Comparison of ENCODE assay signal across 8 cellular contexts in the genomic region with DNA sequence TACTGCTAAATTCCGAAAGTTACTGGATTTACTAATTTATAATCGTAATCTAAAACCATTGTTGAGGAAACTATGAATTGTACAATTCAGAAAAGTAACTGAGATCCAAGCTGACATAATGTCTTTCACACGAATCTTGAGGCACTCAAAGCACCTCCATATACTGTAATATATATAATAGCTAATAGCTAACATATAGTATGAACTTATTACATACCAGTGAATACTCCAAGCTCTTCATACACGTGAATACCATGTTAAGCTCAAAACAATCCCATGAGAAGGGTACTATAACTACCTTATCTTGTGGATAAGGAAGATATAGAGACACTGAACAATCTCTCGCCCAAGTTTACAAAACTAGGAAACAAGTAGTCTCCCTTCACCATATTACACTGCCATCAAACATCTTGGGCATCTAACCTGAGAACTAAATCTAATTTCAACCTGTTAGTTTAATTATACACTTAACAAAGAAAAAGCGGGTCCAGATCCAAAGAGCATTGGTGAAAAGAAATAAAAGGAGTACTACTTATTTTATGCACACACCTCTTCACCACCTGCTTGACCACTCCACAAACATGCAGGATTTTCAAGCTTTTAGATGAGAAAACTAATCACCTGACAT. TPM values are rescaled to one million over a fixed set of nuclear protein-coding genes. Genes with fewer than 3 reads are reported as not detected.
A peak's percentile ranks its signal among the peaks of the same experiment; 100 is the strongest.
DNase-seq lines count a peak whose midpoint lies in the region; ATAC-seq, FAIRE-seq and TF ChIP-seq lines count a peak whose summit lies in the region.

No MANE protein-coding gene starts in this region.

- H3K18ac ChIP-seq in mesendoderm (ENCODE audit: low read length): no peak overlapping the region

- intact Hi-C loops in posterior cingulate gyrus (cut with DNase I): no loop called here

- H3K79me2 ChIP-seq in mesendoderm (ENCODE audit: control insufficient read depth, insufficient read depth, low read length): peaks cover 5% of the 10 kb centered on the region

- H2AK5ac ChIP-seq in mesendoderm (ENCODE audit: low read length): no peak overlapping the region

- peak overlapping the region; percentile 90 for H3K4me2 ChIP-seq in A549
- peak overlapping the region; percentile 96 for H3K4me2 ChIP-seq in mesendoderm (ENCODE audit: low read length)

- H3K79me1 ChIP-seq in mesendoderm (ENCODE audit: low read length): peaks cover 2% of the 10 kb centered on the region

- FAIRE-seq in A549 (lab: Jason Lieb, UNC): no peak

- WGBS in A549 (ENCODE audit: missing lambda C conversion rate): 9% methylated on average over 6 of the region's 6 CpGs
- WGBS in mesendoderm (ENCODE audit: extremely low coverage, insufficient coverage, low lambda C conversion rate): no CpG with 5 or more reads among the region's 6 CpGs

- no peak overlapping the region for H3K23ac ChIP-seq in mesendoderm (ENCODE audit: low read length)

- peak overlapping the region; percentile 91 to 92 for H3K27ac ChIP-seq in A549
- H3K27ac ChIP-seq in mesendoderm (ENCODE audit: low read depth, low read length): peak overlapping the region; percentile 93

- H3K9me3 ChIP-seq in A549: no peaks in the 10 kb centered on the region

- TF ChIP-seq POLR2A in A549 (IDR thresholded peaks at IDR 0.05; ENCODE audit: low read length): no peak

- POLR2A ChIA-PET in A549 (lab: Yijun Ruan, JAX): interaction anchor here (1.2 to 5.1 kb wide), 7 partner anchors 9 to 46 kb away, joined by 4 to 76 read pairs (median 17); partner anchors contain the start of genes CCNG1 and MAT2B

- in situ Hi-C loops in astrocyte of the cerebellum (cut with HindIII; ENCODE audit: low sequenced_read_pairs): no loop called here

- TF ChIP-seq CTCF in A549 (IDR thresholded peaks at IDR 0.05) (no peak), astrocyte of the cerebellum (IDR thresholded peaks at IDR 0.05; ENCODE audit: low read depth, low read length, missing control alignments) (no peak)

- H4K8ac ChIP-seq in mesendoderm (ENCODE audit: low read depth, low read length): no peak overlapping the region

- H3K9ac ChIP-seq in mesendoderm (ENCODE audit: low read length): peak overlapping the region; percentile 98

- ATAC-seq in A549 (no peak), HG02870 (IDR thresholded peaks at IDR 0.05; ENCODE audit: unreplicated experiment) (no peak)

- H3K27me3 ChIP-seq in mesendoderm (ENCODE audit: insufficient read depth, low read length, poor library complexity): no peaks in the 10 kb centered on the region

- H4K5ac ChIP-seq in mesendoderm (ENCODE audit: low read length): no peak overlapping the region

- no peak overlapping the region for H2BK5ac ChIP-seq in mesendoderm (ENCODE audit: low read length)

- H2BK120ac ChIP-seq in mesendoderm (ENCODE audit: low read depth, low read length): no peak overlapping the region

- H3K4me1 ChIP-seq in A549: peaks cover 27% of the 10 kb centered on the region
- H3K4me1 ChIP-seq in mesendoderm (ENCODE audit: control insufficient read depth, low read depth, low read length): no peaks in the 10 kb centered on the region

- H3K36me3 ChIP-seq in mesendoderm (ENCODE audit: control insufficient read depth, insufficient read depth, low read length): no peaks in the 10 kb centered on the region

- no peak overlapping the region for H2BK15ac ChIP-seq in mesendoderm (replicated peaks; ENCODE audit: low read depth)

- CTCF ChIA-PET in A549 (lab: Yijun Ruan, JAX): interaction anchor here (1.6 to 2.1 kb wide), 2 partner anchors 17 to 44 kb away, joined by 4 to 7 read pairs; no protein-coding TSS in a partner anchor

- no peak overlapping the region for H3K4ac ChIP-seq in mesendoderm (ENCODE audit: low read depth, low read length)

- no peak for DNase-seq in A549 (ENCODE audit: low read depth in 1 of 2, low spot score in 1 of 2)
- DNase-seq in HT1080 (ENCODE audit: low read depth): peak; percentile 10
- DNase-seq in astrocyte of the cerebellum (ENCODE audit: low read depth): no peak
- DNase-seq in mesendoderm: no peak
- no peak for DNase-seq in D341Med (ENCODE audit: low spot score)
- no peak for DNase-seq in posterior cingulate gyrus
- DNase-seq in retina: no peak

- TF ChIP-seq EP300 in A549 (IDR thresholded peaks at IDR 0.05): no peak

- H3K4me3 ChIP-seq in A549 (peak overlapping the region; percentile 73), astrocyte of the cerebellum (ENCODE audit: low read depth, low read length) (peak overlapping the region; percentile 65), mesendoderm (ENCODE audit: low read length) (peak overlapping the region; percentile 94)

- peak overlapping the region; percentile 98 for H3K56ac ChIP-seq in mesendoderm (ENCODE audit: low read length)

- no peak for TF ChIP-seq RAD21 in A549 (conservative IDR thresholded peaks at IDR 0.05 in 1 of 2, IDR thresholded peaks at IDR 0.05 in 1 of 2)

TF ChIP-seq in A549, 52 proteins besides CTCF, POLR2A, EP300 and RAD21:
- TF ChIP-seq RNF2 (IDR thresholded peaks at IDR 0.05; ENCODE audit: borderline replicate concordance, low read depth) (no peak), MYC (IDR thresholded peaks at IDR 0.05; ENCODE audit: borderline replicate concordance, low read length) (no peak), FOXS1 (CRISPR knock-in tag; IDR thresholded peaks at IDR 0.05) (no peak), NFE2L2 (conservative IDR thresholded peaks at IDR 0.05; ENCODE audit: low read length) (no peak), KDM1A (IDR thresholded peaks at IDR 0.05; ENCODE audit: low read depth) (no peak), RARB (CRISPR knock-in tag; IDR thresholded peaks at IDR 0.05) (no peak), RFX5 (IDR thresholded peaks at IDR 0.05) (no peak), TFCP2L1 (CRISPR knock-in tag; IDR thresholded peaks at IDR 0.05) (no peak), PHF8 (IDR thresholded peaks at IDR 0.05; ENCODE audit: borderline replicate concordance, low read depth) (no peak), SMC3 (IDR thresholded peaks at IDR 0.05) (no peak), JUN (IDR thresholded peaks at IDR 0.05) (no peak)

RNA-seq across cellular contexts. Expression of gene NUDCD2, which starts 1.0 kb away (rescaled TPM):
- polyA plus RNA-seq in A549 (2011; rRNA removed) (17.0 and 22.3 TPM in 2 replicates), A549 (2017; fragmentation: RNase III; extraction: RNeasy Plus Mini Kit Qiagen cat#74134 plus additional on column Dnase treatment) (37.1 to 43.9 TPM (median 38.4 TPM) in 3 replicates)
- 8.2 and 9.1 TPM in 2 replicates for polyA plus RNA-seq in A549 (2012; cell fraction: cytosol; rRNA removed)
- polyA plus RNA-seq in A549 (2012; cell fraction: nucleus; rRNA removed): 3.4 and 5.4 TPM in 2 replicates
- polyA minus RNA-seq in A549 (2011; rRNA and poly(A)+ RNA removed): 2.6 and 4.3 TPM in 2 replicates
- total RNA-seq in HT1080 (2014; rRNA removed; shearing (Covaris generic)): 23.2 and 27.6 TPM in 2 replicates
- 11.1 and 14.0 TPM in 2 replicates for polyA plus RNA-seq in HT1080 (2015; cell fraction: cytosol; rRNA removed)
- polyA plus RNA-seq in HT1080 (2015; cell fraction: nucleus; rRNA removed): 13.9 and 15.8 TPM in 2 replicates
- 17.2 TPM for polyA plus RNA-seq in mesendoderm (2013, experiment 1 of 2)
- 16.7 TPM for polyA plus RNA-seq in mesendoderm (2013, experiment 2 of 2)

RNA-seq across cellular contexts. Expression of gene HMMR, which starts 1.5 kb away (rescaled TPM):
- 32.9 and 66.0 TPM in 2 replicates for polyA plus RNA-seq in A549 (2011; rRNA removed)
- 7.0 and 8.2 TPM in 2 replicates for polyA plus RNA-seq in A549 (2012; cell fraction: cytosol; rRNA removed)
- polyA plus RNA-seq in A549 (2012; cell fraction: nucleus; rRNA removed): 6.1 and 8.7 TPM in 2 replicates
- 30.7 to 38.4 TPM (median 34.0 TPM) in 3 replicates for polyA plus RNA-seq in A549 (2017; fragmentation: RNase III; extraction: RNeasy Plus Mini Kit Qiagen cat#74134 plus additional on column Dnase treatment)
- 4.0 and 7.4 TPM in 2 replicates for polyA minus RNA-seq in A549 (2011; rRNA and poly(A)+ RNA removed)
- 67.6 and 71.2 TPM in 2 replicates for total RNA-seq in HT1080 (2014; rRNA removed; shearing (Covaris generic))
- 57.2 and 65.5 TPM in 2 replicates for polyA plus RNA-seq in HT1080 (2015; cell fraction: cytosol; rRNA removed)
- polyA plus RNA-seq in HT1080 (2015; cell fraction: nucleus; rRNA removed): 134 and 140 TPM in 2 replicates
- 58.8 TPM for polyA plus RNA-seq in mesendoderm (2013, experiment 1 of 2)
- 57.7 TPM for polyA plus RNA-seq in mesendoderm (2013, experiment 2 of 2)

RNA-seq across cellular contexts. Expression of gene CCNG1, which starts 21.5 kb away (rescaled TPM):
- polyA plus RNA-seq in A549 (2011; rRNA removed) (76.5 and 80.5 TPM in 2 replicates), A549 (2017; fragmentation: RNase III; extraction: RNeasy Plus Mini Kit Qiagen cat#74134 plus additional on column Dnase treatment) (69.5 to 80.8 TPM (median 80.3 TPM) in 3 replicates)
- polyA plus RNA-seq in A549 (2012; cell fraction: cytosol; rRNA removed): 15.9 and 17.9 TPM in 2 replicates
- 6.6 and 7.1 TPM in 2 replicates for polyA plus RNA-seq in A549 (2012; cell fraction: nucleus; rRNA removed)
- 37.5 and 47.7 TPM in 2 replicates for polyA minus RNA-seq in A549 (2011; rRNA and poly(A)+ RNA removed)
- total RNA-seq in HT1080 (2014; rRNA removed; shearing (Covaris generic)): 93.4 and 100 TPM in 2 replicates
- 140 and 169 TPM in 2 replicates for polyA plus RNA-seq in HT1080 (2015; cell fraction: cytosol; rRNA removed)
- 104 and 113 TPM in 2 replicates for polyA plus RNA-seq in HT1080 (2015; cell fraction: nucleus; rRNA removed)
- 180 TPM for polyA plus RNA-seq in mesendoderm (2013, experiment 1 of 2)
- 173 TPM for polyA plus RNA-seq in mesendoderm (2013, experiment 2 of 2)

RNA-seq across cellular contexts. Expression of gene MAT2B, which starts 46.5 kb away (rescaled TPM):
- polyA plus RNA-seq in A549 (2011; rRNA removed) (54.9 and 74.0 TPM in 2 replicates), A549 (2017; fragmentation: RNase III; extraction: RNeasy Plus Mini Kit Qiagen cat#74134 plus additional on column Dnase treatment) (51.4 to 60.7 TPM (median 58.6 TPM) in 3 replicates)
- polyA plus RNA-seq in A549 (2012; cell fraction: cytosol; rRNA removed): 19.4 and 22.0 TPM in 2 replicates
- polyA plus RNA-seq in A549 (2012; cell fraction: nucleus; rRNA removed): 5.9 and 11.4 TPM in 2 replicates
- 31.1 and 32.0 TPM in 2 replicates for polyA minus RNA-seq in A549 (2011; rRNA and poly(A)+ RNA removed)
- total RNA-seq in HT1080 (2014; rRNA removed; shearing (Covaris generic)): 37.5 and 63.4 TPM in 2 replicates
- 76.6 and 86.5 TPM in 2 replicates for polyA plus RNA-seq in HT1080 (2015; cell fraction: cytosol; rRNA removed)
- polyA plus RNA-seq in HT1080 (2015; cell fraction: nucleus; rRNA removed): 43.5 and 45.5 TPM in 2 replicates
- 33.0 TPM for polyA plus RNA-seq in mesendoderm (2013, experiment 1 of 2)
- 35.0 TPM for polyA plus RNA-seq in mesendoderm (2013, experiment 2 of 2)
